ENCODE assay signal across 1 cellular context in the genomic region with DNA sequence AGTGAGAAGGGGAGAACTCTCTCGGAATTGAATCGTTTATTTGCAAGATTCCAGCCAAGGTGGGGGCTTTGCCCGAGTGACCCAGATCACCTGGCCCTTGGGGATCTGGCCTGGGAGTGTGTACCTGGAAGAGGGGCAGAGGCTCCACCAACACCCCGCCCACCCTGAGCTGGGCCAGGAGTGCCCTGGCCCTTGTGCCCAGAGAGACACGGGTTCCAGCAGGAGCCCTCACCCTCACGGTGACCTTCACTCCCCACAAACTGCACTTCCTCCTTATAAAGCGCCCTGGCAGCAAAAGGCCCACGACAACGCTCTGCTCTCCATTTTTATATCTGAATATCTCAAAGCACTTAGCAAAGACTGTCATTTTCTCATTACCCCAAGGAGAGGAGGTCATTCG.
TF ChIP-seq lines count a peak whose summit lies in the region.

No MANE protein-coding gene starts in this region.

TF ChIP-seq in HCT116, 20 proteins besides CTCF, POLR2A, EP300 and RAD21 (continued from another document):
- TF ChIP-seq, protein P1, sequence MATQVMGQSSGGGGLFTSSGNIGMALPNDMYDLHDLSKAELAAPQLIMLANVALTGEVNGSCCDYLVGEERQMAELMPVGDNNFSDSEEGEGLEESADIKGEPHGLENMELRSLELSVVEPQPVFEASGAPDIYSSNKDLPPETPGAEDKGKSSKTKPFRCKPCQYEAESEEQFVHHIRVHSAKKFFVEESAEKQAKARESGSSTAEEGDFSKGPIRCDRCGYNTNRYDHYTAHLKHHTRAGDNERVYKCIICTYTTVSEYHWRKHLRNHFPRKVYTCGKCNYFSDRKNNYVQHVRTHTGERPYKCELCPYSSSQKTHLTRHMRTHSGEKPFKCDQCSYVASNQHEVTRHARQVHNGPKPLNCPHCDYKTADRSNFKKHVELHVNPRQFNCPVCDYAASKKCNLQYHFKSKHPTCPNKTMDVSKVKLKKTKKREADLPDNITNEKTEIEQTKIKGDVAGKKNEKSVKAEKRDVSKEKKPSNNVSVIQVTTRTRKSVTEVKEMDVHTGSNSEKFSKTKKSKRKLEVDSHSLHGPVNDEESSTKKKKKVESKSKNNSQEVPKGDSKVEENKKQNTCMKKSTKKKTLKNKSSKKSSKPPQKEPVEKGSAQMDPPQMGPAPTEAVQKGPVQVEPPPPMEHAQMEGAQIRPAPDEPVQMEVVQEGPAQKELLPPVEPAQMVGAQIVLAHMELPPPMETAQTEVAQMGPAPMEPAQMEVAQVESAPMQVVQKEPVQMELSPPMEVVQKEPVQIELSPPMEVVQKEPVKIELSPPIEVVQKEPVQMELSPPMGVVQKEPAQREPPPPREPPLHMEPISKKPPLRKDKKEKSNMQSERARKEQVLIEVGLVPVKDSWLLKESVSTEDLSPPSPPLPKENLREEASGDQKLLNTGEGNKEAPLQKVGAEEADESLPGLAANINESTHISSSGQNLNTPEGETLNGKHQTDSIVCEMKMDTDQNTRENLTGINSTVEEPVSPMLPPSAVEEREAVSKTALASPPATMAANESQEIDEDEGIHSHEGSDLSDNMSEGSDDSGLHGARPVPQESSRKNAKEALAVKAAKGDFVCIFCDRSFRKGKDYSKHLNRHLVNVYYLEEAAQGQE (IDR thresholded peaks at IDR 0.05; ENCODE audit: low read depth): no peak
- no peak for TF ChIP-seq JUND (IDR thresholded peaks at IDR 0.05)
- TF ChIP-seq YY1 (IDR thresholded peaks at IDR 0.05; ENCODE audit: extremely low read depth, insufficient replicate concordance, low read depth, low read length): no peak
- TF ChIP-seq EZH2 (IDR thresholded peaks at IDR 0.05): no peak
- no peak for TF ChIP-seq EGR1 (IDR thresholded peaks at IDR 0.05; ENCODE audit: low read depth)
- TF ChIP-seq SIN3A (IDR thresholded peaks at IDR 0.05; ENCODE audit: low read depth): no peak
- TF ChIP-seq, protein P2, sequence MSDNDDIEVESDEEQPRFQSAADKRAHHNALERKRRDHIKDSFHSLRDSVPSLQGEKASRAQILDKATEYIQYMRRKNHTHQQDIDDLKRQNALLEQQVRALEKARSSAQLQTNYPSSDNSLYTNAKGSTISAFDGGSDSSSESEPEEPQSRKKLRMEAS (IDR thresholded peaks at IDR 0.05): no peak
- TF ChIP-seq FOSL1 (IDR thresholded peaks at IDR 0.05; ENCODE audit: low read depth): no peak
- TF ChIP-seq ELF1 (IDR thresholded peaks at IDR 0.05; ENCODE audit: borderline replicate concordance, low read depth): no peak
- TF ChIP-seq ZNF274 (IDR thresholded peaks at IDR 0.05; ENCODE audit: low read depth, low read length): no peak
TF ChIP-seq in HCT116: peak in this region for 0.
